14 cellular contexts compared by ENCODE assay signal in genomic region chr11:62061356-62062222, GRCh38.
DNase-seq lines count a peak whose midpoint lies in the region; ATAC-seq and TF ChIP-seq lines count a peak whose summit lies in the region.
"Had no signal": no experiment of that assay in that cellular context is flagged by ENCODE, and none has a peak within 500 bp of the region (broad histone marks: within the 10 kb centered on the region; RNA-seq: fewer than 3 reads in every experiment).

No MANE protein-coding gene starts in this region.

- CTCF ChIA-PET in RWPE1 (lab: Yijun Ruan, JAX) (interaction anchor here (0.6 to 2.6 kb wide), 14 partner anchors 13 to 769 kb away, joined by 3 to 31 read pairs (median 3); partner anchors contain the start of gene FTH1), GM10248 (lab: Yijun Ruan, JAX) (interaction anchor here (0.7 to 1.6 kb wide), 5 partner anchors 14 to 191 kb away, joined by 3 to 4 read pairs (median 4); no protein-coding TSS in a partner anchor)

- H3K4me3 ChIP-seq in GM06990 (replicated peaks; ENCODE audit: low read depth, low read length) (no peak overlapping the region), fibroblast of pulmonary artery (replicated peaks; ENCODE audit: low read depth, low read length) (no peak overlapping the region), Peyer's patch (no peak overlapping the region)

- H3K27ac Mint-ChIP-seq in nephron = peak overlapping the region; percentile 63 to 72 (median 68)
- H3K27ac Mint-ChIP-seq: activated CD4-positive, alpha-beta T cell treated with anti-CD3 and anti-CD28 coated beads, Interleukin-2, amount 10 ng/mL, durations not matched to agents 24 days and 14 days; B cell had no signal

- no peak for TF ChIP-seq POLR2A in Peyer's patch (IDR thresholded peaks at IDR 0.05)

- H3K4me1 ChIP-seq in Peyer's patch = no peaks in the 10 kb centered on the region

- H3K36me3 ChIP-seq in GM06990 (ENCODE audit: control insufficient read depth, insufficient read depth, low read length) (no peaks in the 10 kb centered on the region), Peyer's patch (no peaks in the 10 kb centered on the region)

- H3K36me3 Mint-ChIP-seq in nephron (ENCODE audit: low read depth) = no peaks in the 10 kb centered on the region

- no peak overlapping the region for H3K4me3 Mint-ChIP-seq in nephron
- H3K4me3 Mint-ChIP-seq: activated CD4-positive, alpha-beta T cell treated with anti-CD3 and anti-CD28 coated beads, Interleukin-2, amount 10 ng/mL, durations not matched to agents 24 days and 14 days; B cell had no signal

- TF ChIP-seq CTCF in GM06990 (IDR thresholded peaks at IDR 0.05; ENCODE audit: insufficient read depth, low read length, poor library complexity, severe bottlenecking) = peak; percentile 26
- TF ChIP-seq CTCF in RWPE1 (conservative IDR thresholded peaks at IDR 0.05; ENCODE audit: low read depth) = peak; percentile 26
- peak; percentile 29 for TF ChIP-seq CTCF in fibroblast of pulmonary artery (IDR thresholded peaks at IDR 0.05; ENCODE audit: low read length, missing control alignments)
- no peak for TF ChIP-seq CTCF in nephron (IDR thresholded peaks at IDR 0.05; ENCODE audit: unreplicated experiment in 3 of 3)
- TF ChIP-seq CTCF in GM10248 (IDR thresholded peaks at IDR 0.05; ENCODE audit: control extremely low read depth, extremely low read depth, low read depth, missing control alignments) = no peak
- TF ChIP-seq CTCF in Peyer's patch (IDR thresholded peaks at IDR 0.05) = peak in 3 of 6 experiments; percentile 51 to 64 (median 59)

- H3K27me3 Mint-ChIP-seq in nephron (ENCODE audit: low read depth) = peaks cover 4% of the 10 kb centered on the region

- H3K27me3 ChIP-seq in GM06990 (replicated peaks; ENCODE audit: control insufficient read depth, insufficient read depth, low read length) = no peaks in the 10 kb centered on the region; the same call in 1 of the 2 replicates
- H3K27me3 ChIP-seq in Peyer's patch = no peaks in the 10 kb centered on the region

- POLR2A ChIA-PET in RWPE1 (lab: Yijun Ruan, JAX; ENCODE audit: low non-redundant PET) = no interaction called here
- POLR2A ChIA-PET in GM10248 (lab: Yijun Ruan, JAX) = no interaction called here

- H3K27ac ChIP-seq in RWPE1 = no peak overlapping the region
- H3K27ac ChIP-seq in Peyer's patch = no peak overlapping the region
- H3K27ac ChIP-seq: epithelial cell of prostate had no signal

- ATAC-seq in GM21529 (IDR thresholded peaks at IDR 0.05; ENCODE audit: unreplicated experiment) = no peak

- peaks cover 2% of the 10 kb centered on the region for H3K9me3 Mint-ChIP-seq in nephron
- H3K9me3 Mint-ChIP-seq: activated CD4-positive, alpha-beta T cell treated with anti-CD3 and anti-CD28 coated beads, Interleukin-2, amount 10 ng/mL, durations not matched to agents 24 days and 14 days had no signal

- H3K9me3 ChIP-seq in Peyer's patch = no peaks in the 10 kb centered on the region

- peaks cover 11% of the 10 kb centered on the region for H3K4me1 Mint-ChIP-seq in nephron
- H3K4me1 Mint-ChIP-seq: activated CD4-positive, alpha-beta T cell treated with anti-CD3 and anti-CD28 coated beads, Interleukin-2, amount 10 ng/mL, durations not matched to agents 24 days and 14 days; B cell had no signal

- DNase-seq in GM06990 (ENCODE audit: extremely low read depth, insufficient read length) = no peak
- DNase-seq in RWPE1 (ENCODE audit: low spot score) = peak; percentile 32
- DNase-seq in fibroblast of pulmonary artery (ENCODE audit: low read depth) = peak; percentile 24
- DNase-seq in GM19238 (ENCODE audit: insufficient read length, low spot score) = no peak
- no peak for DNase-seq in GM10248 (ENCODE audit: extremely low spot score)
- DNase-seq in Peyer's patch = no peak
- DNase-seq: activated CD4-positive, alpha-beta T cell treated with anti-CD3 and anti-CD28 coated beads, Interleukin-2, amount 10 ng/mL, durations not matched to agents 24 days and 14 days; EL; NCI-H1092; SW 1271 had no signal

Comparison
In these comparisons a context has a peak if more than half of its experiments do, and no peak if none do; other contexts are left out.
1. DNase-seq: peak in RWPE1 (single experiment) and fibroblast of pulmonary artery (single experiment); none in GM06990 (single experiment), GM19238 (single experiment), GM10248 (single experiment) and Peyer's patch (0 of 3).
2. CTCF ChIP-seq: peak in GM06990 (single experiment), RWPE1 (single experiment) and fibroblast of pulmonary artery (single experiment); none in nephron (0 of 3) and GM10248 (single experiment).